In genomic region chr6:111844921-111845320, GRCh38 we compare ENCODE assay signal across 10 cellular contexts. TPM values are rescaled to one million over a fixed set of nuclear protein-coding genes. Genes with fewer than 3 reads are reported as not detected.
DNase-seq lines count a peak whose midpoint lies in the region; ATAC-seq and TF ChIP-seq lines count a peak whose summit lies in the region.
"Had no signal": no experiment of that assay in that cellular context is flagged by ENCODE, and none has a peak within 500 bp of the region (broad histone marks: within the 10 kb centered on the region; RNA-seq: fewer than 3 reads in every experiment).

No MANE protein-coding gene starts in this region.

- no peak overlapping the region for H3K4me3 ChIP-seq in right atrium auricular region

- ATAC-seq in natural killer cell treated with Interleukin-12 subunit alpha and Interleukin-12 subunit beta and Interleukin-15 and Interleukin-18, amount 100 ng/mL, for 72 hours = no peak
- ATAC-seq in natural killer cell (no peak), HG02571 (IDR thresholded peaks at IDR 0.05; ENCODE audit: unreplicated experiment) (no peak)

- H3K4me1 Mint-ChIP-seq in natural killer cell treated with Interleukin-12 subunit alpha and Interleukin-12 subunit beta and Interleukin-15 and Interleukin-18, amount 100 ng/mL, for 72 hours (ENCODE audit: low read depth in 2 of 2) = peaks cover 52 to 53% of the 10 kb centered on the region in 2 donors
- H3K4me1 Mint-ChIP-seq in natural killer cell = peaks cover 11 to 12% of the 10 kb centered on the region in 2 donors

- CTCF ChIA-PET in GM10248 (lab: Yijun Ruan, JAX) = interaction anchor here (0.9 to 2.2 kb wide), 13 partner anchors 10 to 586 kb away, joined by 3 to 7 read pairs (median 5); a partner anchor contains a TSS

- H3K27ac Mint-ChIP-seq in natural killer cell treated with Interleukin-12 subunit alpha and Interleukin-12 subunit beta and Interleukin-15 and Interleukin-18, amount 100 ng/mL, for 72 hours = no peak overlapping the region
- H3K27ac Mint-ChIP-seq in natural killer cell = no peak overlapping the region

- TF ChIP-seq CTCF in natural killer cell (IDR thresholded peaks at IDR 0.05) (no peak), right atrium auricular region (IDR thresholded peaks at IDR 0.05) (peak in 1 of 2 donors; percentile 15), GM10248 (IDR thresholded peaks at IDR 0.05; ENCODE audit: control extremely low read depth, extremely low read depth, low read depth, missing control alignments) (no peak)

- intact Hi-C loops in natural killer cell (cut with micrococcal nuclease) = loop anchor here (2.0 kb wide), 1 partner anchor 26 kb away; no protein-coding TSS in a partner anchor

- no peaks in the 10 kb centered on the region for H3K9me3 Mint-ChIP-seq in natural killer cell treated with Interleukin-12 subunit alpha and Interleukin-12 subunit beta and Interleukin-15 and Interleukin-18, amount 100 ng/mL, for 72 hours
- H3K9me3 Mint-ChIP-seq in natural killer cell = no peaks in the 10 kb centered on the region

- no peaks in the 10 kb centered on the region for H3K27me3 ChIP-seq in right atrium auricular region

- H3K27ac ChIP-seq in right atrium auricular region = peak overlapping the region; percentile 15 to 61

- H3K4me1 ChIP-seq in right atrium auricular region = peaks cover 0 to 94% of the 10 kb centered on the region in 2 donors

- no peaks in the 10 kb centered on the region for H3K36me3 ChIP-seq in right atrium auricular region

- peaks cover 6% of the 10 kb centered on the region for H3K36me3 Mint-ChIP-seq in natural killer cell treated with Interleukin-12 subunit alpha and Interleukin-12 subunit beta and Interleukin-15 and Interleukin-18, amount 100 ng/mL, for 72 hours
- no peaks in the 10 kb centered on the region for H3K36me3 Mint-ChIP-seq in natural killer cell

- H3K9me3 ChIP-seq in right atrium auricular region = no peaks in the 10 kb centered on the region

- no peaks in the 10 kb centered on the region for H3K27me3 Mint-ChIP-seq in natural killer cell treated with Interleukin-12 subunit alpha and Interleukin-12 subunit beta and Interleukin-15 and Interleukin-18, amount 100 ng/mL, for 72 hours
- no peaks in the 10 kb centered on the region for H3K27me3 Mint-ChIP-seq in natural killer cell (ENCODE audit: low read depth in 2 of 2)

- POLR2A ChIA-PET in GM10248 (lab: Yijun Ruan, JAX) = interaction anchor here (0.5 kb wide), 1 partner anchor 196 kb away, joined by 3 read pairs; no protein-coding TSS in a partner anchor

- peak overlapping the region; percentile 79 for H3K4me3 Mint-ChIP-seq in natural killer cell treated with Interleukin-12 subunit alpha and Interleukin-12 subunit beta and Interleukin-15 and Interleukin-18, amount 100 ng/mL, for 72 hours
- no peak overlapping the region for H3K4me3 Mint-ChIP-seq in natural killer cell

- no peak for DNase-seq in natural killer cell treated with Interleukin-12 subunit alpha and Interleukin-12 subunit beta and Interleukin-15 and Interleukin-18, amount 100 ng/mL, for 72 hours (ENCODE audit: low spot score)
- DNase-seq in natural killer cell (no peak), OCI-M1 (lab: John Stamatoyannopoulos, UW) (peak; percentile 71), right atrium auricular region (ENCODE audit: low spot score) (no peak), NCI-H446 (lab: John Stamatoyannopoulos, UW) (no peak), GM10248 (ENCODE audit: extremely low spot score) (no peak)
- DNase-seq in activated T-cell treated with anti-CD3 and anti-CD28 coated beads, Interleukin-2, amount 50 U/mL, for 1 hour = no peak
- DNase-seq: DMS53, left colon had no signal

RNA-seq across cellular contexts. Expression of gene FYN, which starts 28.3 kb away (rescaled TPM):
- total RNA-seq in natural killer cell treated with Interleukin-12 subunit alpha and Interleukin-12 subunit beta and Interleukin-15 and Interleukin-18, amount 100 ng/mL, for 72 hours = 100 to 1,000 TPM; 273 to 443 TPM
- total RNA-seq in natural killer cell (100 to 1,000 TPM; 616 to 757 (median 713) TPM), right atrium auricular region (10 to 100 TPM; 78.9 to 98.7 TPM)
